17 cellular contexts compared by ENCODE assay signal in the genomic region with DNA sequence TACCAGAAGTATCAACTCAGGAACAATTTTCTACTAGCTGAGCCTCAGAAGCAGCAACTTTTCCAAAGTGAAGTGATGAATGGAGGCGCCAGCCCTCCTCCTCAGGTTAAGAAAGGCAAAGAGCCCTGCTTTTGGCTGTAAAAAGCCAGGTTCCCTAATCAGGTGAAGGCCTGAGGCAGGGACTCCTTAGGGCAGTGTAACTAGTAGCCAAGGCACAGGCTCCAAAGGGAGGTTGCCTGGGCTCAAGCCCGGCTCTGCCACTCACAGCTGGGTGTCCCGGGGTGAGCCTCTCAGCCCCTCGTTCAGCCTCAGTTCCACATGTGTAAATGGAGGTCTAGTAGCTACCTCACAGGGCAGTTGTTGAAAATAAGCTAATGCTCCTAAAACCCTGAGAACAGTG. TPM values are rescaled to one million over a fixed set of nuclear protein-coding genes. Genes with fewer than 3 reads are reported as not detected.
DNase-seq lines count a peak whose midpoint lies in the region; ATAC-seq and TF ChIP-seq lines count a peak whose summit lies in the region.
"Had no signal": no experiment of that assay in that cellular context is flagged by ENCODE, and none has a peak within 500 bp of the region (broad histone marks: within the 10 kb centered on the region; RNA-seq: fewer than 3 reads in every experiment).

No MANE protein-coding gene starts in this region.

- H3K36me3 Mint-ChIP-seq in activated CD8-positive, alpha-beta memory T cell treated with anti-CD3 and anti-CD28 coated beads, Interleukin-2, amount 10 ng/mL, durations not matched to agents 7 days and 5 days: no peaks in the 10 kb centered on the region
- H3K36me3 Mint-ChIP-seq in activated T-helper 17 cell treated with anti-CD3 and anti-CD28 coated beads, Interleukin-2, amount 50 U/mL, for 72 hours (ENCODE audit: low read depth): no peaks in the 10 kb centered on the region
- H3K36me3 Mint-ChIP-seq: activated naive CD4-positive, alpha-beta T cell treated with anti-CD3 and anti-CD28 coated beads, Interleukin-2, amount 10 ng/mL, durations not matched to agents 7 days and 5 days; naive thymus-derived CD8-positive, alpha-beta T cell had no signal

- TF ChIP-seq EP300 in tibial nerve (IDR thresholded peaks at IDR 0.05) (no peak), sigmoid colon (IDR thresholded peaks at IDR 0.05) (no peak)

- TF ChIP-seq CTCF in lower lobe of right lung (IDR thresholded peaks at IDR 0.05) (no peak), tibial nerve (IDR thresholded peaks at IDR 0.05) (no peak), sigmoid colon (IDR thresholded peaks at IDR 0.05) (no peak)

- WGBS in tibial nerve, 2 donors: 69 to 71% methylated on average over 4 of the region's 4 CpGs
- 87 to 91% methylated on average over 4 of the region's 4 CpGs for WGBS in sigmoid colon, 2 donors

- TF ChIP-seq POLR2A in tibial nerve (IDR thresholded peaks at IDR 0.05) (no peak), sigmoid colon (IDR thresholded peaks at IDR 0.05) (no peak)

- H3K36me3 ChIP-seq in lower lobe of right lung: no peaks in the 10 kb centered on the region
- H3K36me3 ChIP-seq in tibial nerve: no peaks in the 10 kb centered on the region
- no peaks in the 10 kb centered on the region for H3K36me3 ChIP-seq in sigmoid colon
- H3K36me3 ChIP-seq: gastrocnemius medialis had no signal

- H3K27me3 Mint-ChIP-seq in activated CD8-positive, alpha-beta memory T cell treated with anti-CD3 and anti-CD28 coated beads, Interleukin-2, amount 10 ng/mL, durations not matched to agents 7 days and 5 days: peaks cover 16% of the 10 kb centered on the region
- peaks cover 16% of the 10 kb centered on the region for H3K27me3 Mint-ChIP-seq in activated T-helper 17 cell treated with anti-CD3 and anti-CD28 coated beads, Interleukin-2, amount 50 U/mL, for 72 hours

- DNase-seq in GM03348 (ENCODE audit: low spot score) (peak; percentile 3), lower lobe of right lung (no peak), tibial nerve (ENCODE audit: low spot score in 2 of 2) (no peak), H4 (ENCODE audit: low spot score) (no peak), sigmoid colon (no peak)
- peak; percentile 33 for DNase-seq in activated CD8-positive, alpha-beta memory T cell treated with anti-CD3 and anti-CD28 coated beads, Interleukin-2, amount 10 ng/mL, durations not matched to agents 7 days and 5 days
- DNase-seq: activated CD4-positive, CD25-positive, alpha-beta regulatory T cell treated with anti-CD3 and anti-CD28 coated beads, Interleukin-2, amount 50 U/mL, for 72 hours; activated naive CD4-positive, alpha-beta T cell treated with anti-CD3 and anti-CD28 coated beads, Interleukin-2, amount 10 ng/mL, durations not matched to agents 7 days and 5 days; C1 segment of cervical spinal cord; cortex of kidney; DND-41; Karpas-422; NCI-H1105; SIG-M5 had no signal

- peak overlapping the region; percentile 56 for H3K27ac ChIP-seq in lower lobe of right lung
- H3K27ac ChIP-seq in tibial nerve: peak overlapping the region in 3 of 4 donors; percentile 33 to 63 (median 46)
- H3K27ac ChIP-seq in sigmoid colon: no peak overlapping the region
- H3K27ac ChIP-seq: gastrocnemius medialis had no signal

- intact Hi-C loops in lower lobe of right lung (cut with DNase I): no loop called here
- intact Hi-C loops in sigmoid colon (cut with DNase I): no loop called here

- H3K4me3 ChIP-seq in lower lobe of right lung (no peak overlapping the region), tibial nerve (no peak overlapping the region), sigmoid colon (no peak overlapping the region)
- H3K4me3 ChIP-seq: gastrocnemius medialis had no signal

- no peak for ATAC-seq in activated CD8-positive, alpha-beta memory T cell treated with anti-CD3 and anti-CD28 coated beads, Interleukin-2, amount 10 ng/mL, durations not matched to agents 7 days and 5 days
- no peak for ATAC-seq in lower lobe of right lung
- no peak for ATAC-seq in activated T-helper 17 cell treated with anti-CD3 and anti-CD28 coated beads, Interleukin-2, amount 50 U/mL, for 72 hours (replicated peaks)
- ATAC-seq: naive thymus-derived CD8-positive, alpha-beta T cell had no signal

- H3K4me1 Mint-ChIP-seq in activated CD8-positive, alpha-beta memory T cell treated with anti-CD3 and anti-CD28 coated beads, Interleukin-2, amount 10 ng/mL, durations not matched to agents 7 days and 5 days: peaks cover 33% of the 10 kb centered on the region
- peaks cover 21% of the 10 kb centered on the region for H3K4me1 Mint-ChIP-seq in activated T-helper 17 cell treated with anti-CD3 and anti-CD28 coated beads, Interleukin-2, amount 50 U/mL, for 72 hours

- H3K4me3 Mint-ChIP-seq in activated CD8-positive, alpha-beta memory T cell treated with anti-CD3 and anti-CD28 coated beads, Interleukin-2, amount 10 ng/mL, durations not matched to agents 7 days and 5 days: no peak overlapping the region
- H3K4me3 Mint-ChIP-seq in activated T-helper 17 cell treated with anti-CD3 and anti-CD28 coated beads, Interleukin-2, amount 50 U/mL, for 72 hours: no peak overlapping the region
- H3K4me3 Mint-ChIP-seq: activated naive CD4-positive, alpha-beta T cell treated with anti-CD3 and anti-CD28 coated beads, Interleukin-2, amount 10 ng/mL, durations not matched to agents 7 days and 5 days had no signal

- H3K4me1 ChIP-seq in lower lobe of right lung (peaks cover 53% of the 10 kb centered on the region), tibial nerve (peaks cover 0 to 81% (median 17%) of the 10 kb centered on the region in 4 donors), sigmoid colon (peaks cover 0 to 13% (median 13%) of the 10 kb centered on the region in 4 donors)

- H3K9me3 ChIP-seq in lower lobe of right lung (no peaks in the 10 kb centered on the region), tibial nerve (no peaks in the 10 kb centered on the region), sigmoid colon (no peaks in the 10 kb centered on the region)
- H3K9me3 ChIP-seq: gastrocnemius medialis had no signal

- CTCF ChIA-PET in activated CD8-positive, alpha-beta memory T cell treated with anti-CD3 and anti-CD28 coated beads, Interleukin-2, amount 10 ng/mL, durations not matched to agents 7 days and 5 days (lab: Charles Lee): interaction anchor here (1.0 to 7.4 kb wide), 6 partner anchors 9 to 117 kb away, joined by 3 to 81 read pairs (median 32); no protein-coding TSS in a partner anchor

- no peaks in the 10 kb centered on the region for H3K9me3 Mint-ChIP-seq in activated CD8-positive, alpha-beta memory T cell treated with anti-CD3 and anti-CD28 coated beads, Interleukin-2, amount 10 ng/mL, durations not matched to agents 7 days and 5 days (ENCODE audit: low read depth)
- H3K9me3 Mint-ChIP-seq in activated T-helper 17 cell treated with anti-CD3 and anti-CD28 coated beads, Interleukin-2, amount 50 U/mL, for 72 hours: no peaks in the 10 kb centered on the region
- H3K9me3 Mint-ChIP-seq: activated naive CD4-positive, alpha-beta T cell treated with anti-CD3 and anti-CD28 coated beads, Interleukin-2, amount 10 ng/mL, durations not matched to agents 7 days and 5 days; naive thymus-derived CD8-positive, alpha-beta T cell had no signal

- no peaks in the 10 kb centered on the region for H3K27me3 ChIP-seq in lower lobe of right lung (ENCODE audit: low read depth)
- no peaks in the 10 kb centered on the region for H3K27me3 ChIP-seq in tibial nerve
- H3K27me3 ChIP-seq in sigmoid colon: no peaks in the 10 kb centered on the region
- H3K27me3 ChIP-seq: gastrocnemius medialis had no signal

- H3K27ac Mint-ChIP-seq in activated CD8-positive, alpha-beta memory T cell treated with anti-CD3 and anti-CD28 coated beads, Interleukin-2, amount 10 ng/mL, durations not matched to agents 7 days and 5 days: no peak overlapping the region
- H3K27ac Mint-ChIP-seq in activated T-helper 17 cell treated with anti-CD3 and anti-CD28 coated beads, Interleukin-2, amount 50 U/mL, for 72 hours: no peak overlapping the region
- H3K27ac Mint-ChIP-seq: activated naive CD4-positive, alpha-beta T cell treated with anti-CD3 and anti-CD28 coated beads, Interleukin-2, amount 10 ng/mL, durations not matched to agents 7 days and 5 days had no signal

RNA-seq across cellular contexts. Expression of gene TSKU, which starts 19.5 kb away (rescaled TPM):
- 1 to 10 TPM in 1 of 2 experiments, under 1 TPM in 1; 0.35 to 1.5 TPM for total RNA-seq in activated CD8-positive, alpha-beta memory T cell treated with anti-CD3 and anti-CD28 coated beads, Interleukin-2, amount 10 ng/mL, durations not matched to agents 7 days and 5 days
- 16.3 TPM for total RNA-seq in lower lobe of right lung
- total RNA-seq in tibial nerve: 100 to 1,000 TPM; 140 to 385 (median 202) TPM
- 10 to 100 TPM in 1 of 2 donors, 1 to 10 TPM in 1; 3.2 to 45.6 TPM for total RNA-seq in activated T-helper 17 cell treated with anti-CD3 and anti-CD28 coated beads, Interleukin-2, amount 50 U/mL, for 72 hours
- 64.5 and 67.1 TPM in 2 replicates for total RNA-seq in H4 (2014; rRNA removed; shearing (Covaris generic))
- total RNA-seq in sigmoid colon: 10 to 100 TPM; 12.8 to 20.8 (median 20.4) TPM
- polyA plus RNA-seq in sigmoid colon: 10 to 100 TPM; 16.2 to 24.6 (median 23.4) TPM
- total RNA-seq: naive thymus-derived CD8-positive, alpha-beta T cell had no signal
- polyA plus RNA-seq: naive thymus-derived CD8-positive, alpha-beta T cell had no signal

RNA-seq across cellular contexts. Expression of gene ACER3, which starts 58.1 kb away (rescaled TPM):
- 10 to 100 TPM; 11.0 to 13.3 TPM for total RNA-seq in activated CD8-positive, alpha-beta memory T cell treated with anti-CD3 and anti-CD28 coated beads, Interleukin-2, amount 10 ng/mL, durations not matched to agents 7 days and 5 days
- 67.2 TPM for total RNA-seq in lower lobe of right lung
- total RNA-seq in tibial nerve: 10 to 100 TPM; 20.5 to 30.6 (median 23.0) TPM
- 10 to 100 TPM; 13.0 to 17.0 TPM for total RNA-seq in activated T-helper 17 cell treated with anti-CD3 and anti-CD28 coated beads, Interleukin-2, amount 50 U/mL, for 72 hours
- 19.7 and 22.9 TPM in 2 replicates for total RNA-seq in H4 (2014; rRNA removed; shearing (Covaris generic))
- total RNA-seq in sigmoid colon: 10 to 100 TPM in 2 of 4 donors, 1 to 10 TPM in 2; 5.6 to 12.1 (median 10.4) TPM
- 10 to 100 TPM in 1 of 3 donors, 1 to 10 TPM in 2; 7.4 to 13.2 (median 9.1) TPM for polyA plus RNA-seq in sigmoid colon

Comparison
In these comparisons a context has a peak if more than half of its experiments do, and no peak if none do; other contexts are left out.
1. DNase-seq: peak in GM03348 (single experiment) and activated CD8-positive, alpha-beta memory T cell treated with anti-CD3 and anti-CD28 coated beads, Interleukin-2, amount 10 ng/mL, durations not matched to agents 7 days and 5 days (single experiment); none in lower lobe of right lung (single experiment), tibial nerve (0 of 2), H4 (single experiment) and sigmoid colon (single experiment).
2. H3K27ac ChIP-seq: peak in lower lobe of right lung (single experiment) and tibial nerve (3 of 4); none in sigmoid colon (0 of 4).